ENCODE assay signal across 15 cellular contexts in genomic region chr2:141015339-141016047, GRCh38.
DNase-seq lines count a peak whose midpoint lies in the region; ATAC-seq and TF ChIP-seq lines count a peak whose summit lies in the region.
"Had no signal": no experiment of that assay in that cellular context is flagged by ENCODE, and none has a peak within 500 bp of the region (broad histone marks: within the 10 kb centered on the region; RNA-seq: fewer than 3 reads in every experiment).

No MANE protein-coding gene starts in this region.

- H3K9me3 ChIP-seq in mammary epithelial cell (replicated peaks; ENCODE audit: insufficient read depth, low read length), result no peaks in the 10 kb centered on the region
- no peaks in the 10 kb centered on the region for H3K9me3 ChIP-seq in breast epithelium
- H3K9me3 ChIP-seq in thyroid gland, result no peaks in the 10 kb centered on the region
- no peaks in the 10 kb centered on the region for H3K9me3 ChIP-seq in PC-3 (ENCODE audit: low read length)
- H3K9me3 ChIP-seq: BE2C had no signal

- peaks cover 10% of the 10 kb centered on the region for H3K4me1 ChIP-seq in mammary epithelial cell (ENCODE audit: insufficient read depth, low read length)
- H3K4me1 ChIP-seq in breast epithelium, result no peaks in the 10 kb centered on the region
- peaks cover 7 to 9% of the 10 kb centered on the region in 2 donors for H3K4me1 ChIP-seq in thyroid gland
- peaks cover 6% of the 10 kb centered on the region for H3K4me1 ChIP-seq in PC-3 (ENCODE audit: insufficient read depth, low read length)
- H3K4me1 ChIP-seq: BE2C had no signal

- in situ Hi-C loops in mammary epithelial cell (cut with MboI; ENCODE audit: low sequenced_read_pairs in 2 of 2), result no loop called here

- H3K36me3 ChIP-seq in mammary epithelial cell (ENCODE audit: insufficient read depth, low read length) (no peaks in the 10 kb centered on the region), breast epithelium (no peaks in the 10 kb centered on the region), thyroid gland (no peaks in the 10 kb centered on the region), PC-3 (ENCODE audit: low read depth, low read length) (no peaks in the 10 kb centered on the region)
- H3K36me3 ChIP-seq: BE2C had no signal

- no peak for TF ChIP-seq POLR2A in breast epithelium (IDR thresholded peaks at IDR 0.05)
- TF ChIP-seq POLR2A in thyroid gland (IDR thresholded peaks at IDR 0.05), result no peak

- H3K9me2 ChIP-seq in PC-3 (replicated peaks; ENCODE audit: low read length), result no peaks in the 10 kb centered on the region

- H3K9ac ChIP-seq in mammary epithelial cell (ENCODE audit: insufficient read depth, low read length) (no peak overlapping the region), PC-3 (ENCODE audit: low read length) (no peak overlapping the region)

- intact Hi-C loops in mammary epithelial cell (cut with micrococcal nuclease) (no loop called here), breast epithelium (cut with DNase I; ENCODE audit: low total_unique reads) (no loop called here), thyroid gland (cut with DNase I) (no loop called here), PC-3 (cut with micrococcal nuclease) (no loop called here)

- H3K4me3 ChIP-seq in mammary epithelial cell (replicated peaks in 1 of 3; ENCODE audit: insufficient read depth in 1 of 3, low read depth in 2 of 3, low read length in 3 of 3) (no peak overlapping the region), breast epithelium (no peak overlapping the region), thyroid gland (replicated peaks in 1 of 3) (no peak overlapping the region), PC-3 (ENCODE audit: low read length) (no peak overlapping the region)
- H3K4me3 ChIP-seq: coronary artery had no signal

- DNase-seq in mammary epithelial cell (no peak), breast epithelium (ENCODE audit: low spot score in 2 of 2) (no peak), chondrocyte (ENCODE audit: low spot score) (no peak), iPS-NIHi7 (ENCODE audit: extremely low spot score) (peak; percentile 19), thyroid gland (peak; percentile 56 to 72), PC-3 (no peak)
- no peak for DNase-seq in activated CD4-positive, CD25-positive, alpha-beta regulatory T cell (lab: John Stamatoyannopoulos, UW)
- DNase-seq: activated B cell treated with CpG ODN at 0.5 μM for 24 hours; activated T-cell treated with anti-CD3 and anti-CD28 coated beads, Interleukin-2, amount 50 U/mL, for 48 hours; BE2C; foreskin fibroblast; NCI-H187 treated with DMSO at 0.1 percent for 48 hours; trophoblast cell had no signal

- peak overlapping the region; percentile 52 for H2AFZ ChIP-seq in mammary epithelial cell (ENCODE audit: low read depth, low read length)
- no peak overlapping the region for H2AFZ ChIP-seq in PC-3 (ENCODE audit: low read length)

- H3K27ac ChIP-seq in mammary epithelial cell (ENCODE audit: insufficient read depth, low read depth, low read length) (no peak overlapping the region), breast epithelium (no peak overlapping the region), thyroid gland (peak overlapping the region in 1 of 3 donors; percentile 53), PC-3 (ENCODE audit: low read length) (no peak overlapping the region)
- H3K27ac ChIP-seq: coronary artery had no signal

- H4K20me1 ChIP-seq in mammary epithelial cell (ENCODE audit: insufficient read depth, low read length) (no peaks in the 10 kb centered on the region), PC-3 (ENCODE audit: low read length) (no peaks in the 10 kb centered on the region)

- H3K4me2 ChIP-seq in mammary epithelial cell (ENCODE audit: insufficient read depth, low read depth, low read length) (no peak overlapping the region), PC-3 (ENCODE audit: low read length) (no peak overlapping the region)

- CTCF ChIA-PET in mammary epithelial cell (lab: Charles Lee; ENCODE audit: low non-redundant PET) (no interaction called here), PC-3 (lab: Charles Lee) (no interaction called here)

- no peaks in the 10 kb centered on the region for H3K9me3 Mint-ChIP-seq in chondrocyte (ENCODE audit: low read depth)
- H3K9me3 Mint-ChIP-seq: activated B cell treated with CpG ODN at 0.5 μM for 24 hours had no signal

- no peaks in the 10 kb centered on the region for H3K27me3 ChIP-seq in mammary epithelial cell (ENCODE audit: insufficient read depth, low read length)
- no peaks in the 10 kb centered on the region for H3K27me3 ChIP-seq in breast epithelium
- H3K27me3 ChIP-seq in thyroid gland, result no peaks in the 10 kb centered on the region
- H3K27me3 ChIP-seq in PC-3 (ENCODE audit: low read length), result no peaks in the 10 kb centered on the region
- H3K27me3 ChIP-seq: BE2C had no signal

- 67% methylated on average over 4 of the region's 4 CpGs for WGBS in mammary epithelial cell (ENCODE audit: low coverage, missing lambda C conversion rate)
- 70 to 75% methylated on average over 4 of the region's 4 CpGs for WGBS in thyroid gland, 2 donors

- H3K4me1 Mint-ChIP-seq in chondrocyte (ENCODE audit: low read depth), result peaks cover 26% of the 10 kb centered on the region
- H3K4me1 Mint-ChIP-seq: activated B cell treated with CpG ODN at 0.5 μM for 24 hours had no signal

- no peaks in the 10 kb centered on the region for H3K27me3 Mint-ChIP-seq in chondrocyte (ENCODE audit: low read depth)
- H3K27me3 Mint-ChIP-seq: activated B cell treated with CpG ODN at 0.5 μM for 24 hours had no signal

- dilution Hi-C loops in mammary epithelial cell (cut with HindIII; ENCODE audit: low sequenced_read_pairs), result no loop called here

- H3K79me2 ChIP-seq in mammary epithelial cell (ENCODE audit: insufficient read depth, low read length), result no peaks in the 10 kb centered on the region
- no peaks in the 10 kb centered on the region for H3K79me2 ChIP-seq in PC-3 (ENCODE audit: low read length)

- H3F3A ChIP-seq in PC-3 (ENCODE audit: low read length, unreplicated experiment), result no peaks in the 10 kb centered on the region

- BruUV-seq in mammary epithelial cell (replicated peaks; lab: Mats Ljungman, UMichigan), result no TSS peak
- BruUV-seq in PC-3 (replicated peaks; lab: Mats Ljungman, UMichigan), result no TSS peak

- POLR2A ChIA-PET in PC-3 (lab: Charles Lee; ENCODE audit: unreplicated experiment), result no interaction called here

- H3K36me3 Mint-ChIP-seq in chondrocyte (ENCODE audit: low read depth), result no peaks in the 10 kb centered on the region

- H3K27ac Mint-ChIP-seq in chondrocyte (ENCODE audit: unreplicated experiment), result peak overlapping the region; percentile 42
- H3K27ac Mint-ChIP-seq: activated B cell treated with CpG ODN at 0.5 μM for 24 hours had no signal

- H3K4me3 Mint-ChIP-seq in chondrocyte (ENCODE audit: unreplicated experiment), result no peak overlapping the region
- H3K4me3 Mint-ChIP-seq: activated B cell treated with CpG ODN at 0.5 μM for 24 hours had no signal

- ATAC-seq in GM21825 (IDR thresholded peaks at IDR 0.05; ENCODE audit: unreplicated experiment), result no peak
- no peak for ATAC-seq in PC-3

- no peak for TF ChIP-seq CTCF in mammary epithelial cell (conservative IDR thresholded peaks at IDR 0.05 in 1 of 2, IDR thresholded peaks at IDR 0.05 in 1 of 2; ENCODE audit: extremely low read depth in 1 of 2, insufficient read depth in 1 of 2, low read depth in 1 of 2, low read length in 2 of 2)
- TF ChIP-seq CTCF in breast epithelium (IDR thresholded peaks at IDR 0.05), result no peak
- peak; percentile 29 for TF ChIP-seq CTCF in chondrocyte (IDR thresholded peaks at IDR 0.05)
- TF ChIP-seq CTCF in thyroid gland (IDR thresholded peaks at IDR 0.05), result peak in 1 of 6 experiments; percentile 21
- no peak for TF ChIP-seq CTCF in PC-3 (conservative IDR thresholded peaks at IDR 0.05; ENCODE audit: low read depth, low read length)

Comparison
In these comparisons a context has a peak if more than half of its experiments do, and no peak if none do; other contexts are left out.
1. DNase-seq: peak in iPS-NIHi7 (single experiment) and thyroid gland (2 of 2); none in mammary epithelial cell (single experiment), breast epithelium (0 of 2), chondrocyte (single experiment), activated CD4-positive, CD25-positive, alpha-beta regulatory T cell (0 of 4) and PC-3 (single experiment).